Comparison of ENCODE assay signal across 9 cellular contexts in genomic region chr9:92986175-92987110, GRCh38. TPM values are rescaled to one million over a fixed set of nuclear protein-coding genes. Genes with fewer than 3 reads are reported as not detected.
DNase-seq lines count a peak whose midpoint lies in the region; ATAC-seq and TF ChIP-seq lines count a peak whose summit lies in the region.
"Had no signal": no experiment of that assay in that cellular context is flagged by ENCODE, and none has a peak within 500 bp of the region (broad histone marks: within the 10 kb centered on the region; RNA-seq: fewer than 3 reads in every experiment).

No MANE protein-coding gene starts in this region.

- H3K4me3 ChIP-seq in AG04449 (ENCODE audit: low read depth, low read length) = no peak overlapping the region

- H3K27me3 ChIP-seq in H9 (ENCODE audit: insufficient read depth, low read length) = no peaks in the 10 kb centered on the region

- H2BK20ac ChIP-seq in H9 (ENCODE audit: low read depth, low read length, poor library complexity, severe bottlenecking) = no peak overlapping the region

- no peak overlapping the region for H3K4me3 Mint-ChIP-seq in H9
- no peak overlapping the region for H3K4me3 Mint-ChIP-seq in activated CD4-positive, alpha-beta T cell treated with anti-CD3 and anti-CD28 coated beads, Interleukin-2, amount 10 ng/mL, durations not matched to agents 24 days and 14 days
- peak overlapping the region; percentile 5 to 36 for H3K4me3 Mint-ChIP-seq in effector memory CD8-positive, alpha-beta T cell

- no peak overlapping the region for H4K5ac ChIP-seq in H9 (ENCODE audit: insufficient read length, low read depth, low read length)

- POLR2A ChIA-PET in AG04449 (lab: Yijun Ruan, JAX) = no interaction called here

- no peaks in the 10 kb centered on the region for H3K79me1 ChIP-seq in H9 (ENCODE audit: insufficient read depth, low read depth, low read length, poor library complexity, severe bottlenecking)

- H2AFZ ChIP-seq in H9 (ENCODE audit: low read length) = no peak overlapping the region

- peak overlapping the region; percentile 63 for H3K56ac ChIP-seq in H9 (ENCODE audit: insufficient read length, low read depth, low read length)

- peaks cover 72 to 84% of the 10 kb centered on the region in 2 experiments for H3K9me3 Mint-ChIP-seq in H9
- H3K9me3 Mint-ChIP-seq in activated CD4-positive, alpha-beta T cell treated with anti-CD3 and anti-CD28 coated beads, Interleukin-2, amount 10 ng/mL, durations not matched to agents 24 days and 14 days = peaks cover 19% of the 10 kb centered on the region
- no peaks in the 10 kb centered on the region for H3K9me3 Mint-ChIP-seq in effector memory CD8-positive, alpha-beta T cell

- peaks cover 2% of the 10 kb centered on the region; the same call in 1 of the 2 replicates for H3K4me1 ChIP-seq in H9 (ENCODE audit: insufficient read depth, low read length)

- H3K4me1 Mint-ChIP-seq in H9 = peaks cover 36% of the 10 kb centered on the region in 2 experiments
- peaks cover 55% of the 10 kb centered on the region for H3K4me1 Mint-ChIP-seq in activated CD4-positive, alpha-beta T cell treated with anti-CD3 and anti-CD28 coated beads, Interleukin-2, amount 10 ng/mL, durations not matched to agents 24 days and 14 days
- H3K4me1 Mint-ChIP-seq in effector memory CD8-positive, alpha-beta T cell (ENCODE audit: low read depth in 2 of 2) = peaks cover 68 to 81% of the 10 kb centered on the region in 2 donors

- no peak overlapping the region for H3K9ac ChIP-seq in H9 (ENCODE audit: extremely low read depth, insufficient read length, low read length)

- H3K27ac ChIP-seq in H9 (ENCODE audit: insufficient read length, low read depth, low read length) = no peak overlapping the region

- no peak overlapping the region for H3K18ac ChIP-seq in H9 (ENCODE audit: insufficient read length, low read depth, low read length)

- no peaks in the 10 kb centered on the region for H4K20me1 ChIP-seq in H9 (ENCODE audit: control insufficient read depth, insufficient read depth, insufficient read length)

- no peaks in the 10 kb centered on the region; the same call in 1 of the 2 replicates for H3K27me3 Mint-ChIP-seq in H9 (ENCODE audit: low read depth)
- no peaks in the 10 kb centered on the region for H3K27me3 Mint-ChIP-seq in activated CD4-positive, alpha-beta T cell treated with anti-CD3 and anti-CD28 coated beads, Interleukin-2, amount 10 ng/mL, durations not matched to agents 24 days and 14 days
- H3K27me3 Mint-ChIP-seq in effector memory CD8-positive, alpha-beta T cell = no peaks in the 10 kb centered on the region

- no peak overlapping the region for H3K4me2 ChIP-seq in H9 (ENCODE audit: insufficient read depth, insufficient read length, low read length)

- CTCF ChIA-PET in AG04449 (lab: Yijun Ruan, JAX) = interaction anchor here (1.3 kb wide), 1 partner anchor 13 kb away, joined by 3 read pairs; no protein-coding TSS in a partner anchor

- ATAC-seq in effector memory CD8-positive, alpha-beta T cell (replicated peaks) = peak; percentile 70
- no peak for ATAC-seq in HG02973 (IDR thresholded peaks at IDR 0.05; ENCODE audit: unreplicated experiment)

- no peaks in the 10 kb centered on the region for H3K79me2 ChIP-seq in H9 (ENCODE audit: insufficient read depth, low read length)

- intact Hi-C loops in activated CD4-positive, alpha-beta T cell treated with anti-CD3 and anti-CD28 coated beads, Interleukin-2, amount 10 ng/mL, durations not matched to agents 24 days and 14 days (cut with micrococcal nuclease) = no loop called here

- H3K9me3 ChIP-seq in H9 (ENCODE audit: control insufficient read depth, low read depth, low read length) = peaks cover 36% of the 10 kb centered on the region

- WGBS in H9 (ENCODE audit: extremely low coverage, insufficient read length, low lambda C conversion rate) = no CpG with 5 or more reads among the region's 6 CpGs

- no peak overlapping the region for H4K8ac ChIP-seq in H9 (replicated peaks; ENCODE audit: insufficient read length, low read depth, low read length)

- H2BK120ac ChIP-seq in H9 (ENCODE audit: low read depth, low read length, poor library complexity, severe bottlenecking) = no peak overlapping the region

- H3K14ac ChIP-seq in H9 (ENCODE audit: insufficient read depth, low read length) = no peak overlapping the region

- TF ChIP-seq CTCF in AG04449 (IDR thresholded peaks at IDR 0.05; ENCODE audit: insufficient read depth, low read length, missing control alignments) (peak; percentile 18), H9 (conservative IDR thresholded peaks at IDR 0.05) (peak; percentile 67)

- H3K36me3 Mint-ChIP-seq in H9 (ENCODE audit: insufficient read depth in 1 of 3, low read depth in 3 of 3) = peaks cover 38 to 72% (median 57%) of the 10 kb centered on the region in 3 experiments
- peaks cover 83% of the 10 kb centered on the region for H3K36me3 Mint-ChIP-seq in activated CD4-positive, alpha-beta T cell treated with anti-CD3 and anti-CD28 coated beads, Interleukin-2, amount 10 ng/mL, durations not matched to agents 24 days and 14 days (ENCODE audit: low read depth)
- peaks cover 64% of the 10 kb centered on the region for H3K36me3 Mint-ChIP-seq in effector memory CD8-positive, alpha-beta T cell (ENCODE audit: insufficient read depth)

- no peak overlapping the region for H2BK15ac ChIP-seq in H9 (ENCODE audit: low read depth, low read length)

- no peak overlapping the region for H2BK12ac ChIP-seq in H9 (ENCODE audit: insufficient read length, low read depth, low read length)

- no peak overlapping the region for H3K4ac ChIP-seq in H9 (ENCODE audit: low read depth, low read length)

- H2BK5ac ChIP-seq in H9 (ENCODE audit: insufficient read length, low read length) = no peak overlapping the region

- no peaks in the 10 kb centered on the region for H3K23me2 ChIP-seq in H9 (ENCODE audit: insufficient read length, low read depth, low read length, poor library complexity, severe bottlenecking)

- no peak overlapping the region for H4K91ac ChIP-seq in H9 (ENCODE audit: insufficient read length, low read depth, low read length)

- H3T11ph ChIP-seq in H9 (ENCODE audit: low read length) = no peak overlapping the region

- H3K27ac Mint-ChIP-seq in H9 = no peak overlapping the region
- peak overlapping the region; percentile 68 for H3K27ac Mint-ChIP-seq in activated CD4-positive, alpha-beta T cell treated with anti-CD3 and anti-CD28 coated beads, Interleukin-2, amount 10 ng/mL, durations not matched to agents 24 days and 14 days
- H3K27ac Mint-ChIP-seq in effector memory CD8-positive, alpha-beta T cell = peak overlapping the region; percentile 61 to 64

- no peak overlapping the region for H2AK5ac ChIP-seq in H9 (ENCODE audit: insufficient read length, low read length)

- DNase-seq in AG04449 (ENCODE audit: low read depth, low spot score) (no peak), H9 (no peak), NCI-H446 (lab: John Stamatoyannopoulos, UW) (no peak), T-helper 9 cell (no peak)
- peak; percentile 81 for DNase-seq in activated CD4-positive, alpha-beta T cell treated with anti-CD3 and anti-CD28 coated beads, Interleukin-2, amount 10 ng/mL, durations not matched to agents 24 days and 14 days
- peak; percentile 50 to 61 (median 52) for DNase-seq in effector memory CD8-positive, alpha-beta T cell
- peak; percentile 47 for DNase-seq in stimulated activated CD4-positive, alpha-beta T cell treated with anti-CD3 and anti-CD28 coated beads, Interleukin-4, amount 100 ng/mL, for 1 hour

- no peak overlapping the region for H3K23ac ChIP-seq in H9 (ENCODE audit: insufficient read length, low read depth, low read length)

RNA-seq across cellular contexts. Expression of gene FGD3, which starts 39.1 kb away (rescaled TPM):
- total RNA-seq in H9 (2021) = 1.7 and 1.8 TPM in 2 replicates
- 39.5 and 39.7 TPM in 2 replicates for total RNA-seq in activated CD4-positive, alpha-beta T cell treated with anti-CD3 and anti-CD28 coated beads, Interleukin-2, amount 10 ng/mL, durations not matched to agents 24 days and 14 days
- total RNA-seq: dermis microvascular lymphatic vessel endothelial cell had no signal

Comparison
In these comparisons a context has a peak if more than half of its experiments do, and no peak if none do; other contexts are left out.
1. DNase-seq: peak in activated CD4-positive, alpha-beta T cell treated with anti-CD3 and anti-CD28 coated beads, Interleukin-2, amount 10 ng/mL, durations not matched to agents 24 days and 14 days (single experiment), effector memory CD8-positive, alpha-beta T cell (3 of 3) and stimulated activated CD4-positive, alpha-beta T cell treated with anti-CD3 and anti-CD28 coated beads, Interleukin-4, amount 100 ng/mL, for 1 hour (single experiment); none in AG04449 (single experiment), H9 (single experiment), NCI-H446 (0 of 2) and T-helper 9 cell (single experiment).
2. H3K27ac Mint-ChIP-seq: peak in activated CD4-positive, alpha-beta T cell treated with anti-CD3 and anti-CD28 coated beads, Interleukin-2, amount 10 ng/mL, durations not matched to agents 24 days and 14 days (single experiment) and effector memory CD8-positive, alpha-beta T cell (2 of 2); none in H9 (0 of 3).
3. H3K4me3 Mint-ChIP-seq: peak in effector memory CD8-positive, alpha-beta T cell (2 of 2); none in H9 (0 of 2) and activated CD4-positive, alpha-beta T cell treated with anti-CD3 and anti-CD28 coated beads, Interleukin-2, amount 10 ng/mL, durations not matched to agents 24 days and 14 days (single experiment).
4. RNA of gene FGD3, which starts 39.1 kb away (total RNA-seq): 39.5 to 39.7 TPM in activated CD4-positive, alpha-beta T cell treated with anti-CD3 and anti-CD28 coated beads, Interleukin-2, amount 10 ng/mL, durations not matched to agents 24 days and 14 days; 1.7 to 1.8 TPM in H9; every median in the first group is over 10 times any median in the second.